8 cellular contexts compared by ENCODE assay signal in the genomic region with DNA sequence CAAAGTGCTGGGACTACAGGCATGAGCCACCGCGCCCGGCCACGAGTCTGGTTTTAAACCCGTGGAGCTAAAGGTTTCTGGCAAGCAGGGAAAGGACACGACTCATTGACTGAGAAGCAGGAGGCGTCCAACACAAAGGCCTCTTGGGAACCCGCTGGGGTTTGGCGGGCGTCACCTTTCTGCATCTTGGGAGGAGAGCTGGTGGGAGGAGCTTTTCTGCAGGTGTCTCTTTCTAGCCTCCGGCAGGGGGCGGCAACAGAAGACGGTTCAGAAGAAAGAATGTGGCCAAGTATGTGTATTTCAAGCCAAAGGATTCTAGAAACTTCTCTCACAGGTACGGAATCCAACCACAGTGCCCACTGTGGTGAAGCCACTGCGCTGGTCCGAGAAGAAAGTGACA.
DNase-seq lines count a peak whose midpoint lies in the region; TF ChIP-seq lines count a peak whose summit lies in the region.

No MANE protein-coding gene starts in this region.

- intact Hi-C loops in head of caudate nucleus (cut with DNase I) (no loop called here), prostate gland (cut with DNase I) (no loop called here), uterus (cut with DNase I; ENCODE audit: low total_unique reads) (no loop called here)

- H3K27ac ChIP-seq in prostate gland (peak overlapping the region; percentile 56 to 70), uterus (peak overlapping the region; percentile 86 to 92)

- H3K36me3 Mint-ChIP-seq in HFFc6 (ENCODE audit: low read depth): peaks cover 26% of the 10 kb centered on the region

- 14% methylated on average over 16 of the region's 16 CpGs for WGBS in prostate gland

- no peaks in the 10 kb centered on the region; the same call in none of the 2 replicates for H3K27me3 Mint-ChIP-seq in HFFc6 (ENCODE audit: insufficient read depth)

- H3K4me3 ChIP-seq in prostate gland: no peak overlapping the region
- no peak overlapping the region for H3K4me3 ChIP-seq in uterus

- H3K4me3 Mint-ChIP-seq in HFFc6: peak overlapping the region; percentile 68

- H3K4me1 Mint-ChIP-seq in HFFc6 (ENCODE audit: low read depth): peaks cover 55% of the 10 kb centered on the region

- DNase-seq in AG08396 (ENCODE audit: low spot score) (peak; percentile 67), HFFc6 (peak; percentile 47), RPMI8226 (peak; percentile 83), head of caudate nucleus (peak in 27 of 42 donors; percentile 7 to 59 (median 28)), prostate gland (ENCODE audit: low spot score) (peak; percentile 91), uterus (peak; percentile 86 to 87), GDM1 (lab: John Stamatoyannopoulos, UW) (no peak)
- DNase-seq in activated gamma-delta T cell treated with anti-CD3 and anti-CD28 coated beads, Interleukin-2, amount 50 U/mL, for 16 hours (ENCODE audit: low read depth): peak; percentile 10

- TF ChIP-seq CTCF in HFFc6 (IDR thresholded peaks at IDR 0.05) (peak; percentile 76; the same call in 1 of the 2 replicates), prostate gland (IDR thresholded peaks at IDR 0.05) (peak in 3 of 4 experiments; percentile 57 to 91 (median 84)), uterus (IDR thresholded peaks at IDR 0.05) (peak; percentile 58 to 72 (median 64))

- H3K4me1 ChIP-seq in prostate gland (replicated peaks): peaks cover 11% of the 10 kb centered on the region
- peaks cover 15 to 29% of the 10 kb centered on the region in 2 donors for H3K4me1 ChIP-seq in uterus

- no peaks in the 10 kb centered on the region for H3K9me3 Mint-ChIP-seq in HFFc6

- H3K27me3 ChIP-seq in prostate gland (replicated peaks; ENCODE audit: insufficient read depth) (no peaks in the 10 kb centered on the region), uterus (no peaks in the 10 kb centered on the region)

- H3K36me3 ChIP-seq in prostate gland (no peaks in the 10 kb centered on the region), uterus (no peaks in the 10 kb centered on the region)

- H3K9me3 ChIP-seq in prostate gland: no peaks in the 10 kb centered on the region
- no peaks in the 10 kb centered on the region for H3K9me3 ChIP-seq in uterus

- no peak for TF ChIP-seq POLR2A in prostate gland (IDR thresholded peaks at IDR 0.05)
- no peak for TF ChIP-seq POLR2A in uterus (IDR thresholded peaks at IDR 0.05)

- peak overlapping the region; percentile 89 for H3K27ac Mint-ChIP-seq in HFFc6
